Comparison of ENCODE assay signal across 1 cellular context in the genomic region with DNA sequence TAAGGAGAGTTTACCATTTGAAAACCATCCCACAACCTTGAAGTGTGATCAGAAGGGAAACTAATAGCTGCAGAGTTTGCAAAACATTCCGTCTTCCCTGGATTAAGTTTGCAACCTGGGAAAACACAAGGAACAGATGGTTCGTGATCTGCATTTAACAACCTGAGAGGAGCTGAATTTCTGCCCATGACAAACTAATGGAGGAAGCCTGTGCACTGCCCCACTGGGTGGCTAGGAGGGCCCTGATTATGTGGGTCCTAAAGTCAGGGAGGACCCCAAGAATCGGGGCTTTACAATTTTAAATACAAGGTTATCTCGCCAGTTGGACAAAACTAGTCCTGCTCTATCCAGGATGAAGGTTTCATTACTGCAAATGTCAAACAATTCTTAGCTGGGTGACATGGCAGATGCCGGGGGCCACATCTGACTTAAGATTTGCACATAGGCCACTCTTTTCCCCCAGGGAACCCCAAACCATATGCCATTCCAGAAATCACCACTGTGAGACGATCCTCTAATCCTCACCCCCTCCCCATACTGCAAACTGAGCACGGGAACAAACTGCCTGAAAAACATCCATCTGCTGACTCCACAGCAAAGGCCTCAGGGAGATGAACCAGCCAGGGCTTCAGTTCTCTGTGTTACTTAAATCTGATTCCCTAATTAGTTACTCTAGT.
TF ChIP-seq lines count a peak whose summit lies in the region.

No MANE protein-coding gene starts in this region.

TF ChIP-seq in A549, 52 proteins besides CTCF, POLR2A, EP300 and RAD21:
- TF ChIP-seq MAFK (IDR thresholded peaks at IDR 0.05; ENCODE audit: partially characterized antibody) (no peak), HDAC2 (IDR thresholded peaks at IDR 0.05) (no peak), RARB (CRISPR knock-in tag; IDR thresholded peaks at IDR 0.05) (no peak), E2F6 (IDR thresholded peaks at IDR 0.05; ENCODE audit: borderline replicate concordance, low read depth) (no peak), MYC (IDR thresholded peaks at IDR 0.05; ENCODE audit: borderline replicate concordance, low read length) (no peak), SMC3 (IDR thresholded peaks at IDR 0.05) (no peak), JUNB (IDR thresholded peaks at IDR 0.05) (no peak), CEBPB (IDR thresholded peaks at IDR 0.05) (no peak), PHF8 (IDR thresholded peaks at IDR 0.05; ENCODE audit: borderline replicate concordance, low read depth) (no peak), CHD2 (IDR thresholded peaks at IDR 0.05; ENCODE audit: low read length, partially characterized antibody) (no peak), ZNF302 (CRISPR knock-in tag; IDR thresholded peaks at IDR 0.05) (no peak)
- TF ChIP-seq, protein P1, sequence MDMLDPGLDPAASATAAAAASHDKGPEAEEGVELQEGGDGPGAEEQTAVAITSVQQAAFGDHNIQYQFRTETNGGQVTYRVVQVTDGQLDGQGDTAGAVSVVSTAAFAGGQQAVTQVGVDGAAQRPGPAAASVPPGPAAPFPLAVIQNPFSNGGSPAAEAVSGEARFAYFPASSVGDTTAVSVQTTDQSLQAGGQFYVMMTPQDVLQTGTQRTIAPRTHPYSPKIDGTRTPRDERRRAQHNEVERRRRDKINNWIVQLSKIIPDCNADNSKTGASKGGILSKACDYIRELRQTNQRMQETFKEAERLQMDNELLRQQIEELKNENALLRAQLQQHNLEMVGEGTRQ (IDR thresholded peaks at IDR 0.05) = no peak
